8 cellular contexts compared by ENCODE assay signal in the genomic region with DNA sequence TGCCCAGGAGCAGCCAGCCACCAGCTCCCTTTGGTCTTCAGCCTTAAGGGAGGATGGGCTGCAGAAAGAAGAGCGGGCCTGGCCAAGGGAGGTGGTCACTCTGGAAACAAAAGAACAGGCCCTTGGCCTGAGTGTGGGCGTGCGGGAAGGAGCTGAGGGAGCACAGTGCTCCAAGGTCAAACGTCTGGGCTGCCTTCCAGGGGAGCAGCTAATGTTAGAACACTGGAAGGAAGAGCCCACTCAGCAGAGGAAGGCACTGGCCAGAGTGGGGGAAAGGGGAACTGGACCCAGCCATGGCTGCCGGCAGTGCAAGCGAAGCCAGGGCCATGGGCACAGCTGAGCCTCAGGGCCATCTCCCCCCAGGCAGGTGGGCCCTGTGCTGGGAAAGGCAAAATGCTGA. TPM values are rescaled to one million over a fixed set of nuclear protein-coding genes. Genes with fewer than 3 reads are reported as not detected.
A peak's percentile ranks its signal among the peaks of the same experiment; 100 is the strongest.
DNase-seq lines count a peak whose midpoint lies in the region; ATAC-seq and TF ChIP-seq lines count a peak whose summit lies in the region.

No MANE protein-coding gene starts in this region.

- no peak overlapping the region for H2AK5ac ChIP-seq in neuronal stem cell (ENCODE audit: low read depth, low read length)

- H2BK15ac ChIP-seq in neuronal stem cell (ENCODE audit: low read length): no peak overlapping the region

- no peak for TF ChIP-seq CTCF in psoas muscle (IDR thresholded peaks at IDR 0.05)

- H2BK120ac ChIP-seq in neuronal stem cell (ENCODE audit: low read depth, low read length): no peak overlapping the region

- H3K9me3 ChIP-seq in CD4-positive, alpha-beta memory T cell (ENCODE audit: control insufficient read depth in 1 of 2, low read length in 2 of 2): no peaks in the 10 kb centered on the region
- H3K9me3 ChIP-seq in adipocyte (ENCODE audit: control insufficient read depth, low read length) (no peaks in the 10 kb centered on the region), psoas muscle (no peaks in the 10 kb centered on the region), neuronal stem cell (replicated peaks in 1 of 2; ENCODE audit: control insufficient read depth in 2 of 2, insufficient read depth in 1 of 2, low read depth in 1 of 2, low read length in 2 of 2) (no peaks in the 10 kb centered on the region)

- intact Hi-C loops in CD4-positive, alpha-beta memory T cell (cut with micrococcal nuclease): no loop called here
- intact Hi-C loops in left cardiac atrium (cut with DNase I) (no loop called here), psoas muscle (cut with DNase I) (loop anchor here in 1 of 2 donors (5.0 kb wide), 1 partner anchor 36 kb away; no protein-coding TSS in a partner anchor)

- POLR2A ChIA-PET in CD4-positive, alpha-beta memory T cell (lab: Charles Lee; ENCODE audit: partially characterized antibody): interaction anchor here (0.7 to 15.3 kb wide), 17 partner anchors 8 to 74 kb away, joined by 3 to 544 read pairs (median 7); no protein-coding TSS in a partner anchor

- no peak overlapping the region for H3K18ac ChIP-seq in neuronal stem cell (ENCODE audit: low read length)

- H4K8ac ChIP-seq in neuronal stem cell (ENCODE audit: low read depth, low read length): no peak overlapping the region

- H3K23ac ChIP-seq in neuronal stem cell (ENCODE audit: low read depth, low read length, poor library complexity): no peak overlapping the region

- CTCF ChIA-PET in CD4-positive, alpha-beta memory T cell (lab: Charles Lee; ENCODE audit: partially characterized antibody): interaction anchor here (1.0 to 11.1 kb wide), 16 partner anchors 12 to 74 kb away, joined by 3 to 201 read pairs (median 6); no protein-coding TSS in a partner anchor

- H2AFZ ChIP-seq in neuronal stem cell (ENCODE audit: low read length): no peak overlapping the region

- peak overlapping the region; percentile 90 for H3K27ac ChIP-seq in CD4-positive, alpha-beta memory T cell (ENCODE audit: low read depth, low read length)
- peak overlapping the region; percentile 92 for H3K27ac ChIP-seq in psoas muscle
- no peak overlapping the region for H3K27ac ChIP-seq in neuronal stem cell (replicated peaks; ENCODE audit: low read length)

- no peak overlapping the region for H4K91ac ChIP-seq in neuronal stem cell (ENCODE audit: low read depth, low read length, poor library complexity)

- H2BK5ac ChIP-seq in neuronal stem cell (ENCODE audit: low read length): no peak overlapping the region

- peak overlapping the region; percentile 96 to 99 (median 98) for H3K27ac Mint-ChIP-seq in CD4-positive, alpha-beta memory T cell

- H3K4me2 ChIP-seq in neuronal stem cell (ENCODE audit: insufficient read depth, low read length, poor library complexity, severe bottlenecking): no peak overlapping the region

- DNase-seq in CD4-positive, alpha-beta memory T cell: peak in 1 of 5 donors; percentile 17
- DNase-seq in adipocyte (ENCODE audit: low read depth) (no peak), left cardiac atrium (peak; percentile 97), psoas muscle (peak; percentile 93 to 95), neuronal stem cell (ENCODE audit: low spot score) (no peak), LoVo (ENCODE audit: low spot score) (no peak)
- no peak for DNase-seq in activated effector memory CD4-positive, alpha-beta T cell treated with anti-CD3 and anti-CD28 coated beads, Interleukin-2, amount 50 U/mL, for 16 hours

- H3K4me1 Mint-ChIP-seq in CD4-positive, alpha-beta memory T cell: peaks cover 72 to 100% (median 94%) of the 10 kb centered on the region in 4 donors

- no peak overlapping the region for H3K4ac ChIP-seq in neuronal stem cell (ENCODE audit: low read length)

- H3K27me3 ChIP-seq in CD4-positive, alpha-beta memory T cell (ENCODE audit: insufficient read depth, low read length): no peaks in the 10 kb centered on the region
- H3K27me3 ChIP-seq in adipocyte (replicated peaks; ENCODE audit: control insufficient read depth, insufficient read depth, low read length) (no peaks in the 10 kb centered on the region), psoas muscle (ENCODE audit: insufficient read depth in 3 of 3, low read length in 2 of 3) (no peaks in the 10 kb centered on the region), neuronal stem cell (ENCODE audit: control insufficient read depth in 3 of 3, insufficient read depth in 3 of 3, low read depth in 1 of 3, low read length in 3 of 3) (no peaks in the 10 kb centered on the region)

- peaks cover 18 to 56% of the 10 kb centered on the region in 2 donors for H3K36me3 Mint-ChIP-seq in CD4-positive, alpha-beta memory T cell

- H3K36me3 ChIP-seq in CD4-positive, alpha-beta memory T cell (ENCODE audit: insufficient read depth, low read length): peaks cover 18% of the 10 kb centered on the region
- H3K36me3 ChIP-seq in adipocyte (ENCODE audit: control insufficient read depth, insufficient read depth, low read length, severe bottlenecking) (peaks cover 7% of the 10 kb centered on the region), psoas muscle (ENCODE audit: insufficient read depth in 1 of 2, low read depth in 1 of 2) (peaks cover 0 to 2% of the 10 kb centered on the region in 2 donors), neuronal stem cell (replicated peaks in 1 of 2; ENCODE audit: control insufficient read depth in 2 of 2, insufficient read depth in 2 of 2, low read length in 2 of 2) (peaks cover 23 to 93% of the 10 kb centered on the region in 2 donors)

- H3K4me3 Mint-ChIP-seq in CD4-positive, alpha-beta memory T cell: peak overlapping the region in 7 of 8 donors; percentile 36 to 90 (median 61)

- peak overlapping the region; percentile 85 for H3K9ac ChIP-seq in adipocyte (ENCODE audit: low read length)
- no peak overlapping the region for H3K9ac ChIP-seq in neuronal stem cell (ENCODE audit: low read depth, low read length, poor library complexity)

- peaks cover 0 to 2% (median 0%) of the 10 kb centered on the region in 8 donors for H3K9me3 Mint-ChIP-seq in CD4-positive, alpha-beta memory T cell

- no peak overlapping the region for H2BK12ac ChIP-seq in neuronal stem cell (ENCODE audit: low read length)

- no peaks in the 10 kb centered on the region for H3K27me3 Mint-ChIP-seq in CD4-positive, alpha-beta memory T cell

- H3K79me1 ChIP-seq in neuronal stem cell (ENCODE audit: low read depth, low read length): peaks cover 4% of the 10 kb centered on the region

- ATAC-seq in left cardiac atrium (peak; percentile 87 to 90), psoas muscle (peak; percentile 69 to 77 (median 74)), GM21526 (IDR thresholded peaks at IDR 0.05; ENCODE audit: low FRiP score, unreplicated experiment) (no peak)

- no peak overlapping the region for H3K4me3 ChIP-seq in CD4-positive, alpha-beta memory T cell (ENCODE audit: low read length in 2 of 2)
- H3K4me3 ChIP-seq in adipocyte (ENCODE audit: low read length) (no peak overlapping the region), psoas muscle (no peak overlapping the region), neuronal stem cell (ENCODE audit: low read length in 2 of 2) (no peak overlapping the region)

- 2 to 3% (median 2%) methylated on average over 6 of the region's 6 CpGs for WGBS in psoas muscle, 3 donors
- WGBS in neuronal stem cell (ENCODE audit: extremely low coverage in 2 of 2, insufficient read length in 2 of 2, insufficient replicate concordance in 1 of 2), 2 donors: no CpG with 5 or more reads among the region's 6 CpGs

- peaks cover 100% of the 10 kb centered on the region for H3K4me1 ChIP-seq in CD4-positive, alpha-beta memory T cell (ENCODE audit: insufficient read depth, low read length)
- peaks cover 60% of the 10 kb centered on the region for H3K4me1 ChIP-seq in adipocyte (ENCODE audit: control insufficient read depth, insufficient read depth, low read length)
- H3K4me1 ChIP-seq in psoas muscle: peaks cover 99% of the 10 kb centered on the region
- H3K4me1 ChIP-seq in neuronal stem cell (ENCODE audit: control insufficient read depth in 2 of 2, insufficient read depth in 1 of 2, low read depth in 1 of 2, low read length in 2 of 2): peaks cover 0 to 8% of the 10 kb centered on the region in 2 donors

- no peak overlapping the region for H3K14ac ChIP-seq in neuronal stem cell (ENCODE audit: low read length)

RNA-seq across cellular contexts. Expression of a gene that starts 42.7 kb away (rescaled TPM):
- 10 to 100 TPM; 57.3 to 60.7 TPM for total RNA-seq in CD4-positive, alpha-beta memory T cell
- polyA plus RNA-seq in CD4-positive, alpha-beta memory T cell: 10 to 100 TPM in 1 of 2 donors, 1 to 10 TPM in 1; 7.3 to 42.5 TPM
- total RNA-seq in left cardiac atrium: 10 to 100 TPM; 23.3 to 31.4 TPM
- total RNA-seq in psoas muscle: 100 to 1,000 TPM in 1 of 4 donors, 10 to 100 TPM in 3; 31.0 to 142 (median 43.1) TPM
- polyA plus RNA-seq in psoas muscle: 100 to 1,000 TPM in 1 of 3 donors, 10 to 100 TPM in 2; 34.9 to 178 (median 55.8) TPM
- 15.1 TPM for polyA plus RNA-seq in neuronal stem cell (2013, experiment 1 of 2)
- polyA plus RNA-seq in neuronal stem cell (2013, experiment 2 of 2): 15.7 TPM

Comparison
In these comparisons a context has a peak if more than half of its experiments do, and no peak if none do; other contexts are left out.
1. DNase-seq: peak in left cardiac atrium (single experiment) and psoas muscle (2 of 2); none in adipocyte (single experiment), activated effector memory CD4-positive, alpha-beta T cell treated with anti-CD3 and anti-CD28 coated beads, Interleukin-2, amount 50 U/mL, for 16 hours (single experiment), neuronal stem cell (single experiment) and LoVo (single experiment).